ENCODE assay signal across 1 cellular context in genomic region chr2:102771114-102771513, GRCh38.
TF ChIP-seq lines count a peak whose summit lies in the region.

No MANE protein-coding gene starts in this region.

TF ChIP-seq in IMR-90, 13 proteins besides CTCF, POLR2A, EP300 and RAD21:
- no peak for TF ChIP-seq MAZ (IDR thresholded peaks at IDR 0.05; ENCODE audit: borderline replicate concordance, low read depth, low read length)
- no peak for TF ChIP-seq ELK1 (IDR thresholded peaks at IDR 0.05; ENCODE audit: borderline replicate concordance, low read depth, low read length)
- no peak for TF ChIP-seq USF2 (IDR thresholded peaks at IDR 0.05; ENCODE audit: low read depth, low read length)
- TF ChIP-seq NFE2L2 (IDR thresholded peaks at IDR 0.05; ENCODE audit: low read depth, low read length) = no peak
- no peak for TF ChIP-seq MXI1 (IDR thresholded peaks at IDR 0.05; ENCODE audit: borderline replicate concordance, low read depth, low read length)
- TF ChIP-seq RFX5 (IDR thresholded peaks at IDR 0.05; ENCODE audit: low read depth, low read length) = no peak
- no peak for TF ChIP-seq SMC3 (IDR thresholded peaks at IDR 0.05; ENCODE audit: low read depth, low read length)
- TF ChIP-seq RCOR1 (IDR thresholded peaks at IDR 0.05; ENCODE audit: insufficient replicate concordance, low read length) = no peak
- no peak for TF ChIP-seq CHD1 (IDR thresholded peaks at IDR 0.05; ENCODE audit: low read depth, low read length)
- no peak for TF ChIP-seq MAFK (IDR thresholded peaks at IDR 0.05; ENCODE audit: low read depth, low read length)
- no peak for TF ChIP-seq FOS (IDR thresholded peaks at IDR 0.05; ENCODE audit: low read depth, low read length)
- TF ChIP-seq CEBPB (IDR thresholded peaks at IDR 0.05; ENCODE audit: low read depth, low read length) = no peak
- TF ChIP-seq BHLHE40 (IDR thresholded peaks at IDR 0.05; ENCODE audit: low read depth, low read length) = no peak
